In genomic region chr16:4765511-4766474, GRCh38 we compare ENCODE assay signal across 8 cellular contexts. TPM values are rescaled to one million over a fixed set of nuclear protein-coding genes. Genes with fewer than 3 reads are reported as not detected.
DNase-seq lines count a peak whose midpoint lies in the region; ATAC-seq, FAIRE-seq and TF ChIP-seq lines count a peak whose summit lies in the region.

No MANE protein-coding gene starts in this region.

- in situ Hi-C loops in GM12878 (cut with MboI), result no loop called here

- H3K4me3 ChIP-seq in GM12878 (peak overlapping the region; percentile 91), lower lobe of right lung (peak overlapping the region; percentile 96)

- no peak for TF ChIP-seq EP300 in GM12878 (IDR thresholded peaks at IDR 0.05; ENCODE audit: borderline replicate concordance in 1 of 2, control insufficient read depth in 1 of 2, low read depth in 2 of 2, low read length in 2 of 2)

- no peaks in the 10 kb centered on the region for H3K9me3 ChIP-seq in GM12878 (replicated peaks; ENCODE audit: control insufficient read depth, insufficient read depth, low read length)
- H3K9me3 ChIP-seq in lower lobe of right lung, result no peaks in the 10 kb centered on the region

- no peak for FAIRE-seq in GM12878 (lab: Jason Lieb, UNC)

- H3K27ac ChIP-seq in GM12878 (ENCODE audit: control insufficient read depth, insufficient read depth) (peak overlapping the region; percentile 40), lower lobe of right lung (peak overlapping the region; percentile 92)

- SMC1A ChIA-PET in GM12878 (lab: Charles Lee; ENCODE audit: uncharacterized antibody, unreplicated experiment), result interaction anchor here (1.8 to 3.4 kb wide), 2 partner anchors 18 to 31 kb away, joined by 4 to 15 read pairs; partner anchors contain the start of genes ANKS3 and DNAAF8

- peaks cover 41% of the 10 kb centered on the region for H3K4me1 Mint-ChIP-seq in activated naive CD4-positive, alpha-beta T cell treated with anti-CD3 and anti-CD28 coated beads, Interleukin-2, amount 50 U/mL, for 24 hours
- peaks cover 22% of the 10 kb centered on the region for H3K4me1 Mint-ChIP-seq in type B pancreatic cell (ENCODE audit: unreplicated experiment)

- no peak overlapping the region for H2AFZ ChIP-seq in GM12878 (ENCODE audit: control insufficient read depth, low read depth, low read length)

- CTCF ChIA-PET in GM12878 (lab: Yijun Ruan, JAX), result interaction anchor here (0.6 to 0.7 kb wide), 2 partner anchors 301 to 852 kb away, joined by 3 to 4 read pairs; no protein-coding TSS in a partner anchor

- no peaks in the 10 kb centered on the region for H3K27me3 ChIP-seq in GM12878 (replicated peaks in 1 of 2; ENCODE audit: control insufficient read depth in 2 of 2, insufficient read depth in 2 of 2, low read length in 1 of 2)
- no peaks in the 10 kb centered on the region for H3K27me3 ChIP-seq in lower lobe of right lung (ENCODE audit: low read depth)

- POLR2A ChIA-PET in GM12878 (lab: Charles Lee), result interaction anchor here (0.7 to 1.5 kb wide), 3 partner anchors 31 to 140 kb away, joined by 3 to 10 read pairs (median 4); partner anchors contain the start of genes ANKS3 and DNAAF8

- RAD21 ChIA-PET in GM12878 (lab: Charles Lee; ENCODE audit: unreplicated experiment), result interaction anchor here (1.0 kb wide), 1 partner anchor 31 kb away, joined by 6 read pairs; the partner anchor contains the start of genes ANKS3 and DNAAF8

- TF ChIP-seq CTCF in GM12878 (IDR thresholded peaks at IDR 0.05 in 2 of 3, conservative IDR thresholded peaks at IDR 0.05 in 1 of 3; ENCODE audit: control insufficient read depth in 2 of 3, extremely low read depth in 1 of 3, insufficient read depth in 1 of 3, low read depth in 3 of 3, low read length in 3 of 3), result no peak
- no peak for TF ChIP-seq CTCF in lower lobe of right lung (IDR thresholded peaks at IDR 0.05)
- no peak for TF ChIP-seq CTCF in type B pancreatic cell (conservative IDR thresholded peaks at IDR 0.05)

- H3K36me3 ChIP-seq in GM12878 (ENCODE audit: control insufficient read depth in 2 of 2, insufficient read depth in 2 of 2, low read length in 1 of 2), result peaks cover 2 to 6% of the 10 kb centered on the region in 2 experiments; a peak in 3 of 4 replicates
- peaks cover 41% of the 10 kb centered on the region for H3K36me3 ChIP-seq in lower lobe of right lung

- peak overlapping the region; percentile 87 for H3K9ac ChIP-seq in GM12878 (ENCODE audit: control insufficient read depth, insufficient read depth, low read length)

- ATAC-seq in GM12878 (no peak), lower lobe of right lung (no peak)

- H3K27me3 Mint-ChIP-seq in activated naive CD4-positive, alpha-beta T cell treated with anti-CD3 and anti-CD28 coated beads, Interleukin-2, amount 50 U/mL, for 24 hours, result no peaks in the 10 kb centered on the region
- no peaks in the 10 kb centered on the region for H3K27me3 Mint-ChIP-seq in type B pancreatic cell

- BruUV-seq in GM12878 (replicated peaks; lab: Mats Ljungman, UMichigan), result TSS peak; percentile 55

- no peaks in the 10 kb centered on the region for H3K9me3 Mint-ChIP-seq in activated naive CD4-positive, alpha-beta T cell treated with anti-CD3 and anti-CD28 coated beads, Interleukin-2, amount 50 U/mL, for 24 hours
- H3K9me3 Mint-ChIP-seq in type B pancreatic cell, result no peaks in the 10 kb centered on the region

- H3K4me1 ChIP-seq in GM12878 (ENCODE audit: control insufficient read depth, insufficient read depth, low read length) (peaks cover 8% of the 10 kb centered on the region; the same call in 1 of the 2 replicates), lower lobe of right lung (peaks cover 34% of the 10 kb centered on the region)

- H4K20me1 ChIP-seq in GM12878 (ENCODE audit: control insufficient read depth, insufficient read depth), result no peaks in the 10 kb centered on the region

- intact Hi-C loops in GM12878 (cut with micrococcal nuclease; ENCODE audit: unreplicated experiment), result no loop called here
- intact Hi-C loops in lower lobe of right lung (cut with DNase I), result no loop called here

- peaks cover 18% of the 10 kb centered on the region for H3K79me2 ChIP-seq in GM12878 (ENCODE audit: control insufficient read depth, insufficient read depth, low read length)

- peak overlapping the region; percentile 69 for H3K27ac Mint-ChIP-seq in activated naive CD4-positive, alpha-beta T cell treated with anti-CD3 and anti-CD28 coated beads, Interleukin-2, amount 50 U/mL, for 24 hours
- H3K27ac Mint-ChIP-seq in type B pancreatic cell, result peak overlapping the region; percentile 79

- H3K4me3 Mint-ChIP-seq in activated naive CD4-positive, alpha-beta T cell treated with anti-CD3 and anti-CD28 coated beads, Interleukin-2, amount 50 U/mL, for 24 hours, result peak overlapping the region; percentile 88
- H3K4me3 Mint-ChIP-seq in type B pancreatic cell, result peak overlapping the region; percentile 88

- no peaks in the 10 kb centered on the region for H3K36me3 Mint-ChIP-seq in activated naive CD4-positive, alpha-beta T cell treated with anti-CD3 and anti-CD28 coated beads, Interleukin-2, amount 50 U/mL, for 24 hours
- no peaks in the 10 kb centered on the region for H3K36me3 Mint-ChIP-seq in type B pancreatic cell

- WGBS in GM12878 (ENCODE audit: insufficient coverage, insufficient replicate concordance, low lambda C conversion rate, missing lambda C conversion rate), result 81% methylated on average over 26 of the region's 26 CpGs

- no peak for TF ChIP-seq RAD21 in GM12878 (IDR thresholded peaks at IDR 0.05; ENCODE audit: insufficient read depth, low read depth, low read length)

- peak overlapping the region; percentile 71 for H3K4me2 ChIP-seq in GM12878 (ENCODE audit: control insufficient read depth, insufficient read depth)

- TF ChIP-seq POLR2A in GM12878 (IDR thresholded peaks at IDR 0.05; ENCODE audit: low read depth, low read length), result no peak

- no peak for DNase-seq in activated naive CD4-positive, alpha-beta T cell treated with Interleukin-2 at 50 U/mL for 16 hours
- DNase-seq in GM12878 (ENCODE audit: low read depth, low spot score) (no peak), lower lobe of right lung (no peak), type B pancreatic cell (ENCODE audit: extremely low spot score, unreplicated experiment) (no peak), activated gamma-delta T cell treated with Interleukin-2 at 50 U/mL for 16 hours (no peak), NCI-H1417 treated with DMSO at 0.1 percent for 48 hours (lab: John Stamatoyannopoulos, UW) (no peak), A172 (ENCODE audit: low spot score) (no peak)

RNA-seq across cellular contexts. Expression of gene ZNF500, which starts 1.2 kb away (rescaled TPM):
- 34.4 and 34.9 TPM in 2 replicates for total RNA-seq in GM12878 (2013; cell fraction: nucleolus; rRNA removed)
- total RNA-seq in GM12878 (2014; rRNA removed) (6.2 and 7.1 TPM in 2 replicates), GM12878 (2014; rRNA removed; fragmentation: Illumina TruSeq; extraction: Trizol) (3.5 and 4.2 TPM in 2 replicates), GM12878 (2021) (9.5 and 13.1 TPM in 2 replicates), lower lobe of right lung (13.4 TPM), type B pancreatic cell (ENCODE audit: low replicate concordance) (19.0 and 21.0 TPM in 2 replicates)
- 2.3 TPM for polyA plus RNA-seq in GM12878 (2011; ENCODE audit: low read depth)
- polyA plus RNA-seq in GM12878 (2011; rRNA removed) (2.5 and 4.9 TPM in 2 replicates), GM12878 (2014; fragmentation: Illumina TruSeq; extraction: Trizol) (1.3 and 3.2 TPM in 2 replicates), GM12878 (2014; fragmentation: Nextera tagmentation; extraction: Ambion mirVana) (1 to 10 TPM in 1 of 2 experiments, under 1 TPM in 1; 0.99 to 1.0 TPM), GM12878 (2014; rRNA removed) (6.4 and 8.2 TPM in 2 replicates), GM12878 (2016; fragmentation: Nextera tagmentation; extraction: Ambion mirVana) (1 to 10 TPM; 6.7 to 7.7 TPM)
- 5.6 and 7.4 TPM in 2 replicates for polyA plus RNA-seq in GM12878 (2011; cell fraction: cytosol; rRNA removed)
- polyA plus RNA-seq in GM12878 (2011; cell fraction: nucleus; rRNA removed), result 11.2 and 13.0 TPM in 2 replicates
- polyA plus RNA-seq in GM12878 (2012), result 3.8 and 4.8 TPM in 2 replicates
- polyA minus RNA-seq in GM12878 (2011; rRNA and poly(A)+ RNA removed), result 5.9 and 8.9 TPM in 2 replicates
- 2.3 and 2.9 TPM in 2 replicates for polyA minus RNA-seq in GM12878 (2011; cell fraction: cytosol; rRNA and poly(A)+ RNA removed)
- 4.4 and 11.5 TPM in 2 replicates for polyA minus RNA-seq in GM12878 (2011; cell fraction: nucleus; rRNA and poly(A)+ RNA removed)
- total RNA-seq in A172 (2014; rRNA removed; shearing (Covaris generic)), result 19.8 and 25.1 TPM in 2 replicates

RNA-seq across cellular contexts. Expression of gene SEPTIN12, which starts 22.4 kb away (rescaled TPM):
- not detected in 2 replicates for total RNA-seq in GM12878 (2013; cell fraction: nucleolus; rRNA removed)
- total RNA-seq in GM12878 (2014; rRNA removed), result not detected in 2 replicates
- not detected in 2 replicates for total RNA-seq in GM12878 (2014; rRNA removed; fragmentation: Illumina TruSeq; extraction: Trizol)
- total RNA-seq in GM12878 (2021), result not detected in 2 replicates
- not detected for polyA plus RNA-seq in GM12878 (2011; ENCODE audit: low read depth)
- polyA plus RNA-seq in GM12878 (2011; rRNA removed), result not detected in 2 replicates
- polyA plus RNA-seq in GM12878 (2011; cell fraction: cytosol; rRNA removed), result not detected in 2 replicates
- polyA plus RNA-seq in GM12878 (2011; cell fraction: nucleus; rRNA removed), result 0.24 TPM in 1 of 2 replicates, not detected in the other
- polyA plus RNA-seq in GM12878 (2012), result not detected in 2 replicates
- not detected in 2 replicates for polyA plus RNA-seq in GM12878 (2014; fragmentation: Illumina TruSeq; extraction: Trizol)
- not detected for polyA plus RNA-seq in GM12878 (2014; fragmentation: Nextera tagmentation; extraction: Ambion mirVana)
- not detected in 2 replicates for polyA plus RNA-seq in GM12878 (2014; rRNA removed)
- polyA plus RNA-seq in GM12878 (2016; fragmentation: Nextera tagmentation; extraction: Ambion mirVana), result not detected
- polyA minus RNA-seq in GM12878 (2011; rRNA and poly(A)+ RNA removed), result not detected in 2 replicates
- not detected in 2 replicates for polyA minus RNA-seq in GM12878 (2011; cell fraction: cytosol; rRNA and poly(A)+ RNA removed)
- not detected in 2 replicates for polyA minus RNA-seq in GM12878 (2011; cell fraction: nucleus; rRNA and poly(A)+ RNA removed)
- total RNA-seq in lower lobe of right lung, result not detected
- total RNA-seq in type B pancreatic cell (ENCODE audit: low replicate concordance), result not detected in 2 replicates
- total RNA-seq in A172 (2014; rRNA removed; shearing (Covaris generic)), result not detected in 2 replicates

RNA-seq across cellular contexts. Expression of gene SMIM22, which starts 29.4 kb away (rescaled TPM):
- not detected in 2 replicates for total RNA-seq in GM12878 (2013; cell fraction: nucleolus; rRNA removed)
- not detected in 2 replicates for total RNA-seq in GM12878 (2014; rRNA removed)
- total RNA-seq in GM12878 (2014; rRNA removed; fragmentation: Illumina TruSeq; extraction: Trizol), result not detected in 2 replicates
- total RNA-seq in GM12878 (2021), result 0.61 TPM in 1 of 2 replicates, not detected in the other
- polyA plus RNA-seq in GM12878 (2011; ENCODE audit: low read depth), result not detected
- polyA plus RNA-seq in GM12878 (2011; rRNA removed), result 0.26 and 0.83 TPM in 2 replicates
- 1.3 TPM in 2 replicates for polyA plus RNA-seq in GM12878 (2011; cell fraction: cytosol; rRNA removed)
- 1.5 and 2.1 TPM in 2 replicates for polyA plus RNA-seq in GM12878 (2011; cell fraction: nucleus; rRNA removed)
- not detected in 2 replicates for polyA plus RNA-seq in GM12878 (2012)
- polyA plus RNA-seq in GM12878 (2014; fragmentation: Illumina TruSeq; extraction: Trizol), result not detected in 2 replicates
- polyA plus RNA-seq in GM12878 (2014; fragmentation: Nextera tagmentation; extraction: Ambion mirVana), result not detected
- polyA plus RNA-seq in GM12878 (2014; rRNA removed), result not detected in 2 replicates
- polyA plus RNA-seq in GM12878 (2016; fragmentation: Nextera tagmentation; extraction: Ambion mirVana), result not detected
- polyA minus RNA-seq in GM12878 (2011; rRNA and poly(A)+ RNA removed), result not detected in 2 replicates
- polyA minus RNA-seq in GM12878 (2011; cell fraction: cytosol; rRNA and poly(A)+ RNA removed), result not detected in 2 replicates
- not detected in 2 replicates for polyA minus RNA-seq in GM12878 (2011; cell fraction: nucleus; rRNA and poly(A)+ RNA removed)
- total RNA-seq in lower lobe of right lung, result 27.7 TPM
- 5.0 and 7.8 TPM in 2 replicates for total RNA-seq in type B pancreatic cell (ENCODE audit: low replicate concordance)
- not detected in 2 replicates for total RNA-seq in A172 (2014; rRNA removed; shearing (Covaris generic))

RNA-seq across cellular contexts. Expression of gene DNAAF8, which starts 31.5 kb away (rescaled TPM):
- total RNA-seq in GM12878 (2013; cell fraction: nucleolus; rRNA removed), result not detected in 2 replicates
- total RNA-seq in GM12878 (2014; rRNA removed) (0.22 and 0.56 TPM in 2 replicates), GM12878 (2014; rRNA removed; fragmentation: Illumina TruSeq; extraction: Trizol) (0.09 and 0.22 TPM in 2 replicates), GM12878 (2021) (0.21 and 0.36 TPM in 2 replicates), lower lobe of right lung (3.4 TPM), type B pancreatic cell (ENCODE audit: low replicate concordance) (0.74 and 2.6 TPM in 2 replicates)
- 0.39 TPM for polyA plus RNA-seq in GM12878 (2011; ENCODE audit: low read depth)
- polyA plus RNA-seq in GM12878 (2011; rRNA removed) (0.03 and 0.22 TPM in 2 replicates), GM12878 (2014; fragmentation: Illumina TruSeq; extraction: Trizol) (0.01 TPM in 1 of 2 replicates, not detected in the other), GM12878 (2014; fragmentation: Nextera tagmentation; extraction: Ambion mirVana) (not detected), GM12878 (2014; rRNA removed) (0.13 and 0.16 TPM in 2 replicates), GM12878 (2016; fragmentation: Nextera tagmentation; extraction: Ambion mirVana) (under 1 TPM; 0.21 to 0.78 TPM)
- 0.24 and 0.30 TPM in 2 replicates for polyA plus RNA-seq in GM12878 (2011; cell fraction: cytosol; rRNA removed)
- 0.31 and 0.37 TPM in 2 replicates for polyA plus RNA-seq in GM12878 (2011; cell fraction: nucleus; rRNA removed)
- 0.31 and 0.51 TPM in 2 replicates for polyA plus RNA-seq in GM12878 (2012)
- polyA minus RNA-seq in GM12878 (2011; rRNA and poly(A)+ RNA removed), result 0.07 and 0.57 TPM in 2 replicates
- polyA minus RNA-seq in GM12878 (2011; cell fraction: cytosol; rRNA and poly(A)+ RNA removed), result not detected in 2 replicates
- polyA minus RNA-seq in GM12878 (2011; cell fraction: nucleus; rRNA and poly(A)+ RNA removed), result not detected in 2 replicates
- total RNA-seq in A172 (2014; rRNA removed; shearing (Covaris generic)), result 1.7 and 5.2 TPM in 2 replicates

RNA-seq across cellular contexts. Expression of gene ANKS3, which starts 31.7 kb away (rescaled TPM):
- 76.7 and 79.0 TPM in 2 replicates for total RNA-seq in GM12878 (2013; cell fraction: nucleolus; rRNA removed)
- total RNA-seq in GM12878 (2014; rRNA removed) (11.2 and 14.2 TPM in 2 replicates), GM12878 (2014; rRNA removed; fragmentation: Illumina TruSeq; extraction: Trizol) (6.7 and 8.2 TPM in 2 replicates), GM12878 (2021) (12.9 and 13.4 TPM in 2 replicates), lower lobe of right lung (20.6 TPM), type B pancreatic cell (ENCODE audit: low replicate concordance) (21.6 and 36.7 TPM in 2 replicates)
- polyA plus RNA-seq in GM12878 (2011; ENCODE audit: low read depth), result 3.7 TPM
- polyA plus RNA-seq in GM12878 (2011; rRNA removed) (7.0 and 9.1 TPM in 2 replicates), GM12878 (2014; fragmentation: Illumina TruSeq; extraction: Trizol) (4.3 and 5.0 TPM in 2 replicates), GM12878 (2014; fragmentation: Nextera tagmentation; extraction: Ambion mirVana) (under 1 TPM; 0.29 to 0.52 TPM), GM12878 (2014; rRNA removed) (12.2 and 15.4 TPM in 2 replicates), GM12878 (2016; fragmentation: Nextera tagmentation; extraction: Ambion mirVana) (1 to 10 TPM; 7.7 to 8.8 TPM)
- 5.9 and 10.5 TPM in 2 replicates for polyA plus RNA-seq in GM12878 (2011; cell fraction: cytosol; rRNA removed)
- 41.4 and 52.5 TPM in 2 replicates for polyA plus RNA-seq in GM12878 (2011; cell fraction: nucleus; rRNA removed)
- 7.3 and 7.7 TPM in 2 replicates for polyA plus RNA-seq in GM12878 (2012)
- 16.3 and 18.0 TPM in 2 replicates for polyA minus RNA-seq in GM12878 (2011; rRNA and poly(A)+ RNA removed)
- polyA minus RNA-seq in GM12878 (2011; cell fraction: cytosol; rRNA and poly(A)+ RNA removed), result 4.5 and 9.0 TPM in 2 replicates
- polyA minus RNA-seq in GM12878 (2011; cell fraction: nucleus; rRNA and poly(A)+ RNA removed), result 10.6 and 23.4 TPM in 2 replicates
- total RNA-seq in A172 (2014; rRNA removed; shearing (Covaris generic)), result 12.0 and 19.6 TPM in 2 replicates
